Comparison of ENCODE assay signal across 8 cellular contexts in the genomic region with DNA sequence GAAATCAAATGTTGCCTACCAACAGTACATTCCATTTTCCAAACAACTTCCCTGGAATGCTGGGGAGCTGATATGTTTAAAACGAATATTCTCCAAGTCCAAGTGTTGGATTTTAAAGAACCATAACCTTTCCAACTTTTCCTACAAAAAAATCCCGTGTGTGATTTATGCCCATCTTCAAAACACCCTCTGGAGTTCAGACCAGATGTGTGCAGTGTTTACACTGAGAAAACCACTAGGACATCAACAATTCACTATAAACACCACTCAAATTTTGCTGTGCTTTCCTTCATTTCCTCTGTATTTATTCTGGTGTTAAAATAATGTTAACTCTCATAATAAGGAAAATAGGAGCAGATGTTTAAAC. TPM values are rescaled to one million over a fixed set of nuclear protein-coding genes. Genes with fewer than 3 reads are reported as not detected.
DNase-seq lines count a peak whose midpoint lies in the region; ATAC-seq and TF ChIP-seq lines count a peak whose summit lies in the region.

No MANE protein-coding gene starts in this region.

- H3K4me1 Mint-ChIP-seq in Calu3 (ENCODE audit: low read depth, unreplicated experiment), result peaks cover 19% of the 10 kb centered on the region

- H3K27ac ChIP-seq in osteoblast (ENCODE audit: low read depth, low read length), result peak overlapping the region; percentile 95

- no peak for ATAC-seq in GM19035 (IDR thresholded peaks at IDR 0.05; ENCODE audit: unreplicated experiment)

- H3K9me3 ChIP-seq in NT2/D1 (ENCODE audit: insufficient read depth, low read length), result no peaks in the 10 kb centered on the region
- H3K9me3 ChIP-seq in endocrine pancreas (ENCODE audit: control insufficient read depth, low read length), result no peaks in the 10 kb centered on the region
- no peaks in the 10 kb centered on the region for H3K9me3 ChIP-seq in osteoblast (ENCODE audit: low read depth, low read length)

- H3K4me3 ChIP-seq in NT2/D1 (ENCODE audit: insufficient read length, low read depth) (peak overlapping the region; percentile 68), endocrine pancreas (ENCODE audit: control insufficient read depth, insufficient read depth, low read length) (peak overlapping the region; percentile 87), osteoblast (ENCODE audit: insufficient read depth, low read length) (peak overlapping the region; percentile 87)

- peaks cover 28% of the 10 kb centered on the region for H3K36me3 Mint-ChIP-seq in Calu3 (ENCODE audit: insufficient read depth, unreplicated experiment)

- peak overlapping the region; percentile 83 for H3K9ac ChIP-seq in NT2/D1 (ENCODE audit: insufficient read length, low read depth)
- H3K9ac ChIP-seq in endocrine pancreas (ENCODE audit: control insufficient read depth, insufficient read depth, low read length), result no peak overlapping the region

- BruUV-seq in Calu3 (replicated peaks; lab: Mats Ljungman, UMichigan), result no TSS peak

- H3K4me1 ChIP-seq in NT2/D1 (ENCODE audit: insufficient read depth, insufficient read length), result peaks cover 4% of the 10 kb centered on the region
- H3K4me1 ChIP-seq in endocrine pancreas (ENCODE audit: control insufficient read depth, insufficient read depth, low read length), result peaks cover 8% of the 10 kb centered on the region
- H3K4me1 ChIP-seq in osteoblast (ENCODE audit: insufficient read depth, low read length), result peaks cover 55% of the 10 kb centered on the region

- no peak overlapping the region for H2AFZ ChIP-seq in osteoblast (ENCODE audit: low read length)

- H3K27me3 ChIP-seq in NT2/D1 (ENCODE audit: insufficient read depth, insufficient read length) (no peaks in the 10 kb centered on the region), endocrine pancreas (ENCODE audit: control insufficient read depth, insufficient read depth, low read length) (no peaks in the 10 kb centered on the region), osteoblast (ENCODE audit: insufficient read depth, low read length) (no peaks in the 10 kb centered on the region)

- CTCF ChIA-PET in Calu3 (lab: Charles Lee), result no interaction called here

- peak overlapping the region; percentile 92 for H3K27ac Mint-ChIP-seq in Calu3 (ENCODE audit: unreplicated experiment)

- H3K4me3 Mint-ChIP-seq in Calu3 (ENCODE audit: low read depth, unreplicated experiment), result peak overlapping the region; percentile 93

- H3K9me3 Mint-ChIP-seq in Calu3 (ENCODE audit: low read depth, unreplicated experiment), result no peaks in the 10 kb centered on the region

- peaks cover 69% of the 10 kb centered on the region for H3K79me2 ChIP-seq in osteoblast (ENCODE audit: insufficient read depth, low read length)

- intact Hi-C loops in Calu3 (cut with micrococcal nuclease; ENCODE audit: unreplicated experiment), result loop anchor here (5.0 kb wide), 1 partner anchor 59 kb away; no protein-coding TSS in a partner anchor

- peaks cover 9% of the 10 kb centered on the region for H3K36me3 ChIP-seq in NT2/D1 (ENCODE audit: insufficient read depth, insufficient read length, low read length)
- H3K36me3 ChIP-seq in endocrine pancreas (ENCODE audit: control insufficient read depth, insufficient read depth, low read length), result no peaks in the 10 kb centered on the region
- no peaks in the 10 kb centered on the region for H3K36me3 ChIP-seq in osteoblast (ENCODE audit: insufficient read depth, low read length)

- H4K20me1 ChIP-seq in osteoblast (ENCODE audit: insufficient read depth, low read length), result peaks cover 10% of the 10 kb centered on the region

- no peaks in the 10 kb centered on the region for H3K27me3 Mint-ChIP-seq in Calu3 (ENCODE audit: unreplicated experiment)

- peak overlapping the region; percentile 82 for H3K4me2 ChIP-seq in osteoblast (ENCODE audit: insufficient read depth, low read length)

- no peak for DNase-seq in Calu3
- DNase-seq in NT2/D1 (ENCODE audit: low read depth, low spot score), result no peak
- peak; percentile 11 for DNase-seq in osteoblast (ENCODE audit: insufficient read length, low spot score, missing footprints)
- no peak for DNase-seq in NCI-H82 (lab: John Stamatoyannopoulos, UW)
- DNase-seq in activated gamma-delta T cell treated with Interleukin-2 at 50 U/mL for 16 hours, result no peak
- no peak for DNase-seq in AML-193 (lab: John Stamatoyannopoulos, UW)

- TF ChIP-seq CTCF in Calu3 (IDR thresholded peaks at IDR 0.05; ENCODE audit: unreplicated experiment) (no peak), osteoblast (IDR thresholded peaks at IDR 0.05; ENCODE audit: extremely low read depth, low read depth, low read length) (no peak)

RNA-seq across cellular contexts. Expression of a gene that starts 2.4 kb away (rescaled TPM):
- total RNA-seq in Calu3 (2022) (49.1 and 51.3 TPM in 2 replicates), osteoblast (58.0 and 68.8 TPM in 2 replicates)
